Comparison of ENCODE assay signal across 9 cellular contexts in the genomic region with DNA sequence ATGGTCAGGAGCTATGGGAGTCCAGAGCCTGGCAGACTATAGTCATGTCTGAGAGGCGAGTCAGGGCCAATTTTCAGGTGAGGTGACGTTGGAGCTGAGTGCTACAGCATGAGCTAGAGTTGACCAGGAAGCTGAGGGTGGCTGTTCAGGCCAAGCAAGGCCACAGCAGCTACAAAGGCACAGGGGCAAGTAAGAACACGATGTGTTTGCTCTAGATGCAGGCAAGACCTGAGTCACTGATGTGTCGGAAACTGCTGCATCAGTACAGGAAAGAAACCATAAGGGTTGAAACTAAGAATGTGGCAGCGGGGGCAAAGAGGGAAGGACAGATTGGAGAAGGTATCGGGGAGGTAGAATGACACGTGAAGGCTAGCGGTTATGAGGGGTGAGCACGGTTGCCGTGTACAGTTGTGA. TPM values are rescaled to one million over a fixed set of nuclear protein-coding genes. Genes with fewer than 3 reads are reported as not detected.
DNase-seq lines count a peak whose midpoint lies in the region; ATAC-seq and TF ChIP-seq lines count a peak whose summit lies in the region.
"Had no signal": no experiment of that assay in that cellular context is flagged by ENCODE, and none has a peak within 500 bp of the region (broad histone marks: within the 10 kb centered on the region; RNA-seq: fewer than 3 reads in every experiment).

No MANE protein-coding gene starts in this region.

- H3K9me3 ChIP-seq in neutrophil, result no peaks in the 10 kb centered on the region

- H3K4me1 ChIP-seq in neutrophil (ENCODE audit: control insufficient read depth in 1 of 2, insufficient read depth in 1 of 2, low read depth in 1 of 2, low read length in 1 of 2), result peaks cover 70 to 81% of the 10 kb centered on the region in 2 experiments

- H3K27me3 ChIP-seq in neutrophil, result no peaks in the 10 kb centered on the region

- no peaks in the 10 kb centered on the region for H3K36me3 ChIP-seq in neutrophil

- H3K27ac ChIP-seq in neutrophil, result peak overlapping the region; percentile 97

- TF ChIP-seq CTCF in GM12865 (IDR thresholded peaks at IDR 0.05; ENCODE audit: insufficient read depth, low read depth, low read length, missing control alignments), result no peak
- TF ChIP-seq CTCF in neutrophil (IDR thresholded peaks at IDR 0.05), result no peak

- ATAC-seq in activated naive CD4-positive, alpha-beta T cell treated with anti-CD3 and anti-CD28 coated beads, Interleukin-2, amount 50 U/mL, for 72 hours, result peak; percentile 76 to 80
- no peak for ATAC-seq in GM19023 (IDR thresholded peaks at IDR 0.05; ENCODE audit: unreplicated experiment)

- peak overlapping the region; percentile 89 to 98 for H3K27ac Mint-ChIP-seq in activated naive CD4-positive, alpha-beta T cell treated with anti-CD3 and anti-CD28 coated beads, Interleukin-2, amount 50 U/mL, for 72 hours

- DNase-seq in GM12865 (ENCODE audit: low read depth) (peak; percentile 33), LoVo (ENCODE audit: low spot score) (peak; percentile 26), NCI-H1105 (lab: John Stamatoyannopoulos, UW) (no peak), DMS114 treated with DMSO at 0.1 percent for 48 hours (lab: John Stamatoyannopoulos, UW; ENCODE audit: unreplicated experiment) (no peak), DMS79 (lab: John Stamatoyannopoulos, UW) (no peak)
- DNase-seq in activated naive CD4-positive, alpha-beta T cell treated with anti-CD3 and anti-CD28 coated beads, Interleukin-2, amount 50 U/mL, for 72 hours (ENCODE audit: low spot score in 2 of 2), result peak; percentile 71 to 79
- DNase-seq: NCI-H2029 treated with DMSO at 0.1 percent for 48 hours had no signal

- H3K4me3 ChIP-seq in GM12865 (ENCODE audit: low read depth, low read length) (no peak overlapping the region), neutrophil (ENCODE audit: low read depth in 1 of 2, low read length in 1 of 2) (no peak overlapping the region)

- H3K36me3 Mint-ChIP-seq in activated naive CD4-positive, alpha-beta T cell treated with anti-CD3 and anti-CD28 coated beads, Interleukin-2, amount 50 U/mL, for 72 hours, result peaks cover under 1 to 4% of the 10 kb centered on the region in 2 donors

- H3K9me3 Mint-ChIP-seq in activated naive CD4-positive, alpha-beta T cell treated with anti-CD3 and anti-CD28 coated beads, Interleukin-2, amount 50 U/mL, for 72 hours, result peaks cover 0 to 4% of the 10 kb centered on the region in 2 donors

RNA-seq across cellular contexts. Expression of a gene that starts 11.8 kb away (rescaled TPM):
- total RNA-seq in activated naive CD4-positive, alpha-beta T cell treated with anti-CD3 and anti-CD28 coated beads, Interleukin-2, amount 50 U/mL, for 72 hours, result 10 to 100 TPM; 41.4 to 43.1 TPM

RNA-seq across cellular contexts. Expression of a gene that starts 13.1 kb away (rescaled TPM):
- total RNA-seq in activated naive CD4-positive, alpha-beta T cell treated with anti-CD3 and anti-CD28 coated beads, Interleukin-2, amount 50 U/mL, for 72 hours, result 1,000 to 10,000 TPM in 1 of 2 donors, 100 to 1,000 TPM in 1; 610 to 1,410 TPM

RNA-seq across cellular contexts. Expression of a gene that starts 32.9 kb away (rescaled TPM):
- total RNA-seq in activated naive CD4-positive, alpha-beta T cell treated with anti-CD3 and anti-CD28 coated beads, Interleukin-2, amount 50 U/mL, for 72 hours, result 10 to 100 TPM; 41.3 to 58.0 TPM

RNA-seq across cellular contexts. Expression of a gene that starts 33.1 kb away (rescaled TPM):
- total RNA-seq in activated naive CD4-positive, alpha-beta T cell treated with anti-CD3 and anti-CD28 coated beads, Interleukin-2, amount 50 U/mL, for 72 hours, result 10 to 100 TPM; 25.4 to 45.0 TPM

Comparison
In these comparisons a context has a peak if more than half of its experiments do, and no peak if none do; other contexts are left out.
1. DNase-seq: peak in GM12865 (single experiment), LoVo (single experiment) and activated naive CD4-positive, alpha-beta T cell treated with anti-CD3 and anti-CD28 coated beads, Interleukin-2, amount 50 U/mL, for 72 hours (2 of 2); none in NCI-H1105 (single experiment), DMS114 treated with DMSO at 0.1 percent for 48 hours (single experiment) and DMS79 (single experiment).